In genomic region chr6:27592481-27593199, GRCh38 we compare ENCODE assay signal across 9 cellular contexts.
DNase-seq lines count a peak whose midpoint lies in the region; ATAC-seq and TF ChIP-seq lines count a peak whose summit lies in the region.
"Had no signal": no experiment of that assay in that cellular context is flagged by ENCODE, and none has a peak within 500 bp of the region (broad histone marks: within the 10 kb centered on the region; RNA-seq: fewer than 3 reads in every experiment).

No MANE protein-coding gene starts in this region.

- H3K9me2 ChIP-seq in PC-9 (ENCODE audit: insufficient read depth) = no peaks in the 10 kb centered on the region

- H3K4me1 ChIP-seq in PC-9 (replicated peaks; ENCODE audit: insufficient read depth) = peaks cover 11% of the 10 kb centered on the region; the same call in 1 of the 2 replicates
- H3K4me1 ChIP-seq in neuron (ENCODE audit: insufficient read depth, low read length) = peaks cover 7% of the 10 kb centered on the region
- H3K4me1 ChIP-seq: BLaER1 treated with 17β-estradiol and CSF1 and Interleukin-3, amounts not matched to agents 10 nM and 100 nM had no signal

- H4K20me1 ChIP-seq in PC-9 (ENCODE audit: insufficient read depth) = no peaks in the 10 kb centered on the region
- H4K20me1 ChIP-seq: BLaER1 treated with 17β-estradiol and CSF1 and Interleukin-3, amounts not matched to agents 10 nM and 100 nM had no signal

- no peaks in the 10 kb centered on the region for H3K9me3 Mint-ChIP-seq in progenitor cell of endocrine pancreas (ENCODE audit: low read depth)

- CTCF ChIA-PET in PC-9 (lab: Charles Lee) = interaction anchor here (0.8 to 1.2 kb wide), 2 partner anchors 73 to 160 kb away, joined by 3 to 4 read pairs; no protein-coding TSS in a partner anchor

- H3K4me3 ChIP-seq in PC-9 (peak overlapping the region; percentile 64), neuron (ENCODE audit: low read length) (peak overlapping the region; percentile 50)
- H3K4me3 ChIP-seq: BLaER1 treated with 17β-estradiol and CSF1 and Interleukin-3, amounts not matched to agents 10 nM and 100 nM had no signal

- H3K4me3 Mint-ChIP-seq in progenitor cell of endocrine pancreas (ENCODE audit: low read depth) = no peak overlapping the region

- no peaks in the 10 kb centered on the region for H3K36me3 Mint-ChIP-seq in progenitor cell of endocrine pancreas (ENCODE audit: insufficient read depth)

- H3K79me2 ChIP-seq in PC-9 (ENCODE audit: low read depth) = no peaks in the 10 kb centered on the region

- H3K9me3 ChIP-seq in PC-9 (ENCODE audit: insufficient read depth, low read depth) (no peaks in the 10 kb centered on the region), neuron (ENCODE audit: low read length) (no peaks in the 10 kb centered on the region)

- TF ChIP-seq CTCF in PC-9 (conservative IDR thresholded peaks at IDR 0.05) (no peak), progenitor cell of endocrine pancreas (IDR thresholded peaks at IDR 0.05; ENCODE audit: unreplicated experiment) (no peak)

- H3K4me1 Mint-ChIP-seq in progenitor cell of endocrine pancreas (ENCODE audit: low read depth) = no peaks in the 10 kb centered on the region

- peaks cover 16% of the 10 kb centered on the region for H3F3A ChIP-seq in PC-9 (ENCODE audit: insufficient read depth, low read depth)

- no peaks in the 10 kb centered on the region for H3K27me3 ChIP-seq in PC-9 (ENCODE audit: insufficient read depth, low read depth)
- peaks cover 19% of the 10 kb centered on the region for H3K27me3 ChIP-seq in neuron (ENCODE audit: insufficient read depth, low read length)

- POLR2A ChIA-PET in PC-9 (lab: Charles Lee; ENCODE audit: unreplicated experiment) = interaction anchor here (0.5 to 0.8 kb wide), 3 partner anchors 74 to 753 kb away, joined by 3 to 9 read pairs (median 3); no protein-coding TSS in a partner anchor

- no peak overlapping the region for H3K27ac ChIP-seq in PC-9
- H3K27ac ChIP-seq: BLaER1 treated with 17β-estradiol and CSF1 and Interleukin-3, amounts not matched to agents 10 nM and 100 nM had no signal

- H3K4me2 ChIP-seq in PC-9 = peak overlapping the region; percentile 82
- H3K4me2 ChIP-seq: BLaER1 treated with 17β-estradiol and CSF1 and Interleukin-3, amounts not matched to agents 10 nM and 100 nM had no signal

- ATAC-seq in GM21367 (IDR thresholded peaks at IDR 0.05; ENCODE audit: unreplicated experiment) (peak; percentile 72), HG03469 (IDR thresholded peaks at IDR 0.05; ENCODE audit: unreplicated experiment) (peak; percentile 60)

- peaks cover 24% of the 10 kb centered on the region for H3K27me3 Mint-ChIP-seq in progenitor cell of endocrine pancreas

- no peak overlapping the region for H3K27ac Mint-ChIP-seq in progenitor cell of endocrine pancreas

- H2AFZ ChIP-seq in PC-9 (peak overlapping the region; percentile 81), neuron (ENCODE audit: low read depth, low read length) (peak overlapping the region; percentile 31)

- intact Hi-C loops in PC-9 (cut with micrococcal nuclease; ENCODE audit: unreplicated experiment) = loop anchor here (1.0 to 2.0 kb wide), 2 partner anchors 46 to 73 kb away; no protein-coding TSS in a partner anchor

- no TSS peak for BruUV-seq in PC-9 (replicated peaks; lab: Mats Ljungman, UMichigan)

- no peaks in the 10 kb centered on the region for H3K36me3 ChIP-seq in PC-9 (ENCODE audit: low read depth)
- H3K36me3 ChIP-seq in neuron (ENCODE audit: insufficient read depth, low read length) = no peaks in the 10 kb centered on the region
- H3K36me3 ChIP-seq: BLaER1 treated with 17β-estradiol and CSF1 and Interleukin-3, amounts not matched to agents 10 nM and 100 nM had no signal

- DNase-seq in NCI-H1417 (lab: John Stamatoyannopoulos, UW) (peak in 2 of 3 experiments; percentile 24 to 32), NCI-H1417 treated with DMSO at 0.1 percent for 48 hours (lab: John Stamatoyannopoulos, UW) (no peak), PC-9 (peak; percentile 56 to 73), cerebellar cortex (ENCODE audit: low spot score) (peak; percentile 86), progenitor cell of endocrine pancreas (ENCODE audit: low spot score, unreplicated experiment) (no peak)

Comparison
In these comparisons a context has a peak if more than half of its experiments do, and no peak if none do; other contexts are left out.
1. DNase-seq: peak in NCI-H1417 (2 of 3), PC-9 (2 of 2) and cerebellar cortex (single experiment); none in NCI-H1417 treated with DMSO at 0.1 percent for 48 hours (single experiment) and progenitor cell of endocrine pancreas (single experiment).